22 cellular contexts compared by ENCODE assay signal in the genomic region with DNA sequence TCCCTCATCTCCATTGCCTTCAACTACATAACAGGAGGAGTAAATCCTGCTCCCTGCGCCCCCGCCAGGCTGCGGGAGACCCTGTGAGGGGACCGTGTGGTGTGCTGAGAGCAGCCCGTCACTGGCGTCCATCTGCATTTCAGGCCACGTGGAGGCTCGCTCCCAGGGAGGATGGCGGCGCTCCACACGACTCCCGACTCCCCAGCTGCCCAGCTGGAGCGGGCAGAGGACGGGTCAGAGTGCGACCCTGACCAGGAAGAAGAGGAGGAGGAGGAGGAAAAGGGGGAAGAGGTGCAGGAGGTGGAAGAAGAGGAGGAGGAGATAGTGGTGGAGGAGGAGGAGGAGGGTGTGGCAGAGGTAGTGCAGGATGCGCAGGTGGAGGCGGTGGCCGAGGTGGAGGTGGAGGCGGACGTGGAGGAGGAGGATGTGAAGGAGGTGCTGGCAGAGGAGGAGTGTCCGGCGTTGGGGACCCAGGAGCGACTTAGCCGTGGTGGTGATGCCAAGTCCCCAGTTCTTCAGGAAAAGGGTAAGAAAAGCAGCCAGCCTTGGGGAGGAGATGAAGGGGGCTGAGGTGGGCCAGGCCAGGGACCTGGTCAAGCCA. TPM values are rescaled to one million over a fixed set of nuclear protein-coding genes. Genes with fewer than 3 reads are reported as not detected.
A peak's percentile ranks its signal among the peaks of the same experiment; 100 is the strongest.
DNase-seq lines count a peak whose midpoint lies in the region; ATAC-seq and FAIRE-seq lines count a peak whose summit lies in the region.
"Had no signal": no experiment of that assay in that cellular context is flagged by ENCODE, and none has a peak within 500 bp of the region (broad histone marks: within the 10 kb centered on the region; RNA-seq: fewer than 3 reads in every experiment).

No MANE protein-coding gene starts in this region.

- WGBS in right cardiac atrium = 92% methylated on average over 24 of the region's 24 CpGs
- no CpG with 5 or more reads among the region's 24 CpGs for WGBS in neuronal stem cell (ENCODE audit: extremely low coverage in 2 of 2, insufficient read length in 2 of 2, insufficient replicate concordance in 1 of 2), 2 donors

- H3K14ac ChIP-seq in neuronal stem cell (ENCODE audit: low read length) = no peak overlapping the region

- no peak overlapping the region for H3K4me3 Mint-ChIP-seq in central memory CD8-positive, alpha-beta T cell
- no peak overlapping the region for H3K4me3 Mint-ChIP-seq in T-cell
- no peak overlapping the region for H3K4me3 Mint-ChIP-seq in activated CD8-positive, alpha-beta memory T cell treated with anti-CD3 and anti-CD28 coated beads, Interleukin-2, amount 10 ng/mL, durations not matched to agents 7 days and 5 days
- H3K4me3 Mint-ChIP-seq: B cell; CD4-positive, alpha-beta T cell; GM23338; H9 had no signal

- no peak overlapping the region for H3K9ac ChIP-seq in neuronal stem cell (ENCODE audit: low read depth, low read length, poor library complexity)

- no peak overlapping the region for H3K18ac ChIP-seq in neuronal stem cell (ENCODE audit: low read length)

- H3K23ac ChIP-seq in neuronal stem cell (ENCODE audit: low read depth, low read length, poor library complexity) = peak overlapping the region; percentile 65

- H3K27me3 Mint-ChIP-seq in central memory CD8-positive, alpha-beta T cell = no peaks in the 10 kb centered on the region
- no peaks in the 10 kb centered on the region for H3K27me3 Mint-ChIP-seq in T-cell
- H3K27me3 Mint-ChIP-seq in activated CD8-positive, alpha-beta memory T cell treated with anti-CD3 and anti-CD28 coated beads, Interleukin-2, amount 10 ng/mL, durations not matched to agents 7 days and 5 days = no peaks in the 10 kb centered on the region
- H3K27me3 Mint-ChIP-seq: B cell; CD4-positive, alpha-beta T cell had no signal

- CTCF ChIA-PET in T-cell (lab: Charles Lee) = no interaction called here
- CTCF ChIA-PET in activated CD8-positive, alpha-beta memory T cell treated with anti-CD3 and anti-CD28 coated beads, Interleukin-2, amount 10 ng/mL, durations not matched to agents 7 days and 5 days (lab: Charles Lee) = no interaction called here

- H2BK5ac ChIP-seq in neuronal stem cell (ENCODE audit: low read length) = no peak overlapping the region

- H3K27ac Mint-ChIP-seq in central memory CD8-positive, alpha-beta T cell (ENCODE audit: low read depth) = peak overlapping the region; percentile 13
- H3K27ac Mint-ChIP-seq in T-cell = no peak overlapping the region
- no peak overlapping the region for H3K27ac Mint-ChIP-seq in activated CD8-positive, alpha-beta memory T cell treated with anti-CD3 and anti-CD28 coated beads, Interleukin-2, amount 10 ng/mL, durations not matched to agents 7 days and 5 days
- H3K27ac Mint-ChIP-seq: B cell, GM23338, H9 had no signal

- peaks cover 51 to 86% of the 10 kb centered on the region in 2 donors for H3K36me3 ChIP-seq in neuronal stem cell (replicated peaks in 1 of 2; ENCODE audit: control insufficient read depth in 2 of 2, insufficient read depth in 2 of 2, low read length in 2 of 2)

- H3K27me3 ChIP-seq in right cardiac atrium (ENCODE audit: control insufficient read depth, insufficient read depth) (no peaks in the 10 kb centered on the region), neuronal stem cell (ENCODE audit: control insufficient read depth in 3 of 3, insufficient read depth in 3 of 3, low read depth in 1 of 3, low read length in 3 of 3) (no peaks in the 10 kb centered on the region)

- no peak overlapping the region for H4K8ac ChIP-seq in neuronal stem cell (ENCODE audit: low read depth, low read length)

- no peaks in the 10 kb centered on the region for H3K9me3 Mint-ChIP-seq in central memory CD8-positive, alpha-beta T cell
- H3K9me3 Mint-ChIP-seq in T-cell = no peaks in the 10 kb centered on the region
- H3K9me3 Mint-ChIP-seq in activated CD8-positive, alpha-beta memory T cell treated with anti-CD3 and anti-CD28 coated beads, Interleukin-2, amount 10 ng/mL, durations not matched to agents 7 days and 5 days (ENCODE audit: low read depth) = no peaks in the 10 kb centered on the region
- H3K9me3 Mint-ChIP-seq: CD4-positive, alpha-beta T cell; GM23338; H9 had no signal

- peaks cover 27% of the 10 kb centered on the region for H3K36me3 Mint-ChIP-seq in central memory CD8-positive, alpha-beta T cell (ENCODE audit: insufficient read depth)
- H3K36me3 Mint-ChIP-seq in T-cell = peaks cover 55% of the 10 kb centered on the region
- peaks cover 65% of the 10 kb centered on the region for H3K36me3 Mint-ChIP-seq in activated CD8-positive, alpha-beta memory T cell treated with anti-CD3 and anti-CD28 coated beads, Interleukin-2, amount 10 ng/mL, durations not matched to agents 7 days and 5 days

- no peak overlapping the region for H2BK120ac ChIP-seq in neuronal stem cell (ENCODE audit: low read depth, low read length)

- no peak overlapping the region for H2BK15ac ChIP-seq in neuronal stem cell (ENCODE audit: low read length)

- intact Hi-C loops in Right ventricle myocardium inferior (cut with DNase I) (no loop called here), right cardiac atrium (cut with DNase I) (no loop called here)

- no peak overlapping the region for H3K4me3 ChIP-seq in right cardiac atrium (ENCODE audit: low read length)
- no peak overlapping the region for H3K4me3 ChIP-seq in neuronal stem cell (ENCODE audit: low read length in 2 of 2)
- H3K4me3 ChIP-seq: GM23338 had no signal

- no peaks in the 10 kb centered on the region for H3K9me3 ChIP-seq in right cardiac atrium (ENCODE audit: control insufficient read depth, low read length)
- no peaks in the 10 kb centered on the region for H3K9me3 ChIP-seq in neuronal stem cell (replicated peaks in 1 of 2; ENCODE audit: control insufficient read depth in 2 of 2, insufficient read depth in 1 of 2, low read depth in 1 of 2, low read length in 2 of 2)

- H4K91ac ChIP-seq in neuronal stem cell (ENCODE audit: low read depth, low read length, poor library complexity) = no peak overlapping the region

- H3K4me1 Mint-ChIP-seq in central memory CD8-positive, alpha-beta T cell = peaks cover 28% of the 10 kb centered on the region
- H3K4me1 Mint-ChIP-seq in T-cell = peaks cover 25 to 27% (median 27%) of the 10 kb centered on the region in 3 donors
- H3K4me1 Mint-ChIP-seq in activated CD8-positive, alpha-beta memory T cell treated with anti-CD3 and anti-CD28 coated beads, Interleukin-2, amount 10 ng/mL, durations not matched to agents 7 days and 5 days = peaks cover 24% of the 10 kb centered on the region

- DNase-seq in Right ventricle myocardium inferior (ENCODE audit: missing footprints) = peak; percentile 49
- DNase-seq in right cardiac atrium = no peak
- no peak for DNase-seq in central memory CD8-positive, alpha-beta T cell (ENCODE audit: low spot score in 2 of 2)
- no peak for DNase-seq in neuronal stem cell (ENCODE audit: low spot score)
- no peak for DNase-seq in urothelium cell line (ENCODE audit: low spot score)
- no peak for DNase-seq in NCI-H526 (lab: John Stamatoyannopoulos, UW)
- DNase-seq in T-cell = no peak
- no peak for DNase-seq in activated CD8-positive, alpha-beta memory T cell treated with anti-CD3 and anti-CD28 coated beads, Interleukin-2, amount 10 ng/mL, durations not matched to agents 7 days and 5 days
- DNase-seq: C1 segment of cervical spinal cord; CD4-positive, alpha-beta T cell; COR-L47; DMS153; DMS79 treated with DMSO at 0.1 percent for 48 hours; EL; H9; IMR-90 had no signal

- no peak overlapping the region for H3K4me2 ChIP-seq in neuronal stem cell (ENCODE audit: insufficient read depth, low read length, poor library complexity, severe bottlenecking)
- H3K4me2 ChIP-seq: GM23338 had no signal

- H2BK12ac ChIP-seq in neuronal stem cell (ENCODE audit: low read length) = no peak overlapping the region

- POLR2A ChIA-PET in T-cell (lab: Charles Lee) = no interaction called here

- no peak for ATAC-seq in Right ventricle myocardium inferior
- no peak for ATAC-seq in right cardiac atrium
- no peak for ATAC-seq in central memory CD8-positive, alpha-beta T cell (replicated peaks; ENCODE audit: extremely low read depth, poor library complexity, severe bottlenecking)
- no peak for ATAC-seq in T-cell (replicated peaks in 1 of 4)
- ATAC-seq in activated CD8-positive, alpha-beta memory T cell treated with anti-CD3 and anti-CD28 coated beads, Interleukin-2, amount 10 ng/mL, durations not matched to agents 7 days and 5 days = no peak
- ATAC-seq: GM23338 had no signal

- peaks cover 31% of the 10 kb centered on the region for H3K79me1 ChIP-seq in neuronal stem cell (ENCODE audit: low read depth, low read length)

- H3K4ac ChIP-seq in neuronal stem cell (ENCODE audit: low read length) = no peak overlapping the region

- peak; percentile 96 for FAIRE-seq in urothelium cell line (lab: Jason Lieb, UNC)
- FAIRE-seq: D721Med, G401.6, GM12891 had no signal

- H2AFZ ChIP-seq in neuronal stem cell (ENCODE audit: low read length) = no peak overlapping the region
- H2AFZ ChIP-seq: GM23338 had no signal

- H3K4me1 ChIP-seq in right cardiac atrium (ENCODE audit: control insufficient read depth, insufficient read depth, low read length) (no peaks in the 10 kb centered on the region), neuronal stem cell (ENCODE audit: control insufficient read depth in 2 of 2, insufficient read depth in 1 of 2, low read depth in 1 of 2, low read length in 2 of 2) (peaks cover 2 to 10% of the 10 kb centered on the region in 2 donors)

- no peak overlapping the region for H2AK5ac ChIP-seq in neuronal stem cell (ENCODE audit: low read depth, low read length)

- H3K27ac ChIP-seq in right cardiac atrium (ENCODE audit: low read length) (no peak overlapping the region), neuronal stem cell (replicated peaks; ENCODE audit: low read length) (no peak overlapping the region)
- H3K27ac ChIP-seq: HL-60 had no signal

RNA-seq across cellular contexts. Expression of gene ZNF316, which starts 5.2 kb away (rescaled TPM):
- total RNA-seq in Right ventricle myocardium inferior (16.5 TPM), right cardiac atrium (10 to 100 TPM; 14.8 to 20.7 (median 17.3) TPM), T-cell (10 to 100 TPM; 51.4 to 69.9 (median 63.4) TPM)
- 11.7 TPM for polyA plus RNA-seq in right cardiac atrium
- polyA plus RNA-seq in neuronal stem cell (2013, experiment 1 of 2) = 11.1 TPM
- polyA plus RNA-seq in neuronal stem cell (2013, experiment 2 of 2) = 10.9 TPM
- 10 to 100 TPM; 29.2 to 32.2 TPM for total RNA-seq in activated CD8-positive, alpha-beta memory T cell treated with anti-CD3 and anti-CD28 coated beads, Interleukin-2, amount 10 ng/mL, durations not matched to agents 7 days and 5 days

RNA-seq across cellular contexts. Expression of gene ZNF853, which starts 26.9 kb away (rescaled TPM):
- total RNA-seq in Right ventricle myocardium inferior (10.3 TPM), right cardiac atrium (10 to 100 TPM; 12.4 to 20.6 (median 17.2) TPM), T-cell (1 to 10 TPM; 3.6 to 7.6 (median 5.6) TPM)
- 8.2 TPM for polyA plus RNA-seq in right cardiac atrium
- polyA plus RNA-seq in neuronal stem cell (2013, experiment 1 of 2) = 5.3 TPM
- polyA plus RNA-seq in neuronal stem cell (2013, experiment 2 of 2) = 5.4 TPM
- total RNA-seq in activated CD8-positive, alpha-beta memory T cell treated with anti-CD3 and anti-CD28 coated beads, Interleukin-2, amount 10 ng/mL, durations not matched to agents 7 days and 5 days = 1 to 10 TPM in 1 of 2 experiments, under 1 TPM in 1; 0.63 to 1.3 TPM

RNA-seq across cellular contexts. Expression of gene INTS15, which starts 52.5 kb away (rescaled TPM):
- 15.9 TPM for total RNA-seq in Right ventricle myocardium inferior
- 10 to 100 TPM; 15.6 to 18.7 (median 17.3) TPM for total RNA-seq in right cardiac atrium
- polyA plus RNA-seq in right cardiac atrium = 9.4 TPM
- polyA plus RNA-seq in neuronal stem cell (2013, experiment 1 of 2) = 24.9 TPM
- polyA plus RNA-seq in neuronal stem cell (2013, experiment 2 of 2) = 25.4 TPM
- total RNA-seq in T-cell = 10 to 100 TPM; 48.3 to 65.9 (median 64.1) TPM
- 10 to 100 TPM; 40.4 to 42.4 TPM for total RNA-seq in activated CD8-positive, alpha-beta memory T cell treated with anti-CD3 and anti-CD28 coated beads, Interleukin-2, amount 10 ng/mL, durations not matched to agents 7 days and 5 days
